Comparison of ENCODE assay signal across 8 cellular contexts in the genomic region with DNA sequence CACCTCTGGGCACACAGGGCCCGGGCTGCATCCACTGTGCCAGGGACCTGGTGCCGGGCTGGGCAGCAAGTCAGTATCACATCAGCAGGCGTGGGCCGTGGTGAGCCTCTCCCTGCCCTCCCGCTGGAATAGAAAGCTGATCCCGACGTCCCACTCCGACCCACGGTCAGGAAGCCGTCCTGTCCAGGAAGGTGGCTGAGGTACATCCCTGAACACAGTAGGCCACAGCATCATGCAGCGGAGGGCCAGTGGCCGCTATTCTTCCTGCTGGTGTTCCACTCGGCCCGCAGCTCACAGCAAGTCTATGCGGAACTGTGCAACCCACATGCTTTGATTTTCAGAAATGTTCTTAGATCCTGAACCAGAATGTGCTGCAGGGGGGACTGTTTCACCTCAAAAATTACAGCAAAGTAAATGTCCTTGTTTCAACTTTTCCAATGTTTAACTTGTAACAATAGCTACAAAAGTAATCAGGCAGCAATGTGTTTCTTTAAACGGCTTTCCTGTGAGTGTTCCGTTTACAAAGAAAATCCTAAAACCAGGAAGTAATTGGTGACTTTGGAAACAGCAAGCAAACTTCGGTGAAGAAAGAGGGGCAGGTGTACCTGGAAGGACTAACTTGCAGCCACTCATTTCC. TPM values are rescaled to one million over a fixed set of nuclear protein-coding genes. Genes with fewer than 3 reads are reported as not detected.
A peak's percentile ranks its signal among the peaks of the same experiment; 100 is the strongest.
DNase-seq lines count a peak whose midpoint lies in the region; ATAC-seq and TF ChIP-seq lines count a peak whose summit lies in the region.

No MANE protein-coding gene starts in this region.

- no peak for TF ChIP-seq CTCF in DOHH2 (IDR thresholded peaks at IDR 0.05; ENCODE audit: low read depth, low read length, poor library complexity, severe bottlenecking)
- no peak for TF ChIP-seq CTCF in fibroblast of pulmonary artery (IDR thresholded peaks at IDR 0.05; ENCODE audit: low read length, missing control alignments)

- no peaks in the 10 kb centered on the region for H3K27me3 ChIP-seq in DOHH2 (ENCODE audit: control insufficient read depth, low read length)

- no peaks in the 10 kb centered on the region for H3K36me3 ChIP-seq in DOHH2 (ENCODE audit: control insufficient read depth, low read length)

- H3K4me3 ChIP-seq in DOHH2 (ENCODE audit: low read length) (peak overlapping the region; percentile 68), fibroblast of pulmonary artery (replicated peaks; ENCODE audit: low read depth, low read length) (peak overlapping the region; percentile 52)

- no peaks in the 10 kb centered on the region for H3K9me2 ChIP-seq in DOHH2 (replicated peaks; ENCODE audit: control insufficient read depth, low read length)

- H3K27ac ChIP-seq in DOHH2 (ENCODE audit: low read depth, low read length) = no peak overlapping the region

- no peak for ATAC-seq in GM21737 (IDR thresholded peaks at IDR 0.05; ENCODE audit: unreplicated experiment)

- H3K79me2 ChIP-seq in DOHH2 (ENCODE audit: control insufficient read depth, low read length) = peaks cover 15% of the 10 kb centered on the region

- no peaks in the 10 kb centered on the region for H3K9me3 ChIP-seq in DOHH2 (ENCODE audit: control insufficient read depth, insufficient read depth, low read length)

- peaks cover 10% of the 10 kb centered on the region for H4K20me1 ChIP-seq in DOHH2 (ENCODE audit: control insufficient read depth, insufficient read depth, low read depth, low read length)

- peak; percentile 22 for DNase-seq in SW480 (ENCODE audit: low spot score)
- no peak for DNase-seq in fibroblast of pulmonary artery (ENCODE audit: low read depth)
- peak; percentile 31 for DNase-seq in pons (ENCODE audit: low spot score)
- no peak for DNase-seq in NCI-H2081 (lab: John Stamatoyannopoulos, UW)
- DNase-seq in ureter (ENCODE audit: low spot score) = no peak
- no peak for DNase-seq in activated CD8-positive, alpha-beta memory T cell treated with anti-CD3 and anti-CD28 coated beads, Interleukin-2, amount 50 U/mL, for 4 hours

- peaks cover 22% of the 10 kb centered on the region for H3K4me1 ChIP-seq in DOHH2 (ENCODE audit: control insufficient read depth, low read length)

- peak overlapping the region; percentile 84 for H3K4me2 ChIP-seq in DOHH2 (ENCODE audit: low read length)

- peaks cover 8% of the 10 kb centered on the region; the same call in 1 of the 2 replicates for H3F3A ChIP-seq in DOHH2 (ENCODE audit: control insufficient read depth, insufficient read depth)

RNA-seq across cellular contexts. Expression of gene GPR146, which starts 0.7 kb away (rescaled TPM):
- total RNA-seq in ureter = 8.7 TPM

RNA-seq across cellular contexts. Expression of gene GPER1, which starts 44.2 kb away (rescaled TPM):
- total RNA-seq in ureter = 3.4 TPM

Comparison
In these comparisons a context has a peak if more than half of its experiments do, and no peak if none do; other contexts are left out.
1. DNase-seq: peak in SW480 (single experiment) and pons (single experiment); none in fibroblast of pulmonary artery (single experiment), NCI-H2081 (0 of 2), ureter (single experiment) and activated CD8-positive, alpha-beta memory T cell treated with anti-CD3 and anti-CD28 coated beads, Interleukin-2, amount 50 U/mL, for 4 hours (single experiment).